In the genomic region with DNA sequence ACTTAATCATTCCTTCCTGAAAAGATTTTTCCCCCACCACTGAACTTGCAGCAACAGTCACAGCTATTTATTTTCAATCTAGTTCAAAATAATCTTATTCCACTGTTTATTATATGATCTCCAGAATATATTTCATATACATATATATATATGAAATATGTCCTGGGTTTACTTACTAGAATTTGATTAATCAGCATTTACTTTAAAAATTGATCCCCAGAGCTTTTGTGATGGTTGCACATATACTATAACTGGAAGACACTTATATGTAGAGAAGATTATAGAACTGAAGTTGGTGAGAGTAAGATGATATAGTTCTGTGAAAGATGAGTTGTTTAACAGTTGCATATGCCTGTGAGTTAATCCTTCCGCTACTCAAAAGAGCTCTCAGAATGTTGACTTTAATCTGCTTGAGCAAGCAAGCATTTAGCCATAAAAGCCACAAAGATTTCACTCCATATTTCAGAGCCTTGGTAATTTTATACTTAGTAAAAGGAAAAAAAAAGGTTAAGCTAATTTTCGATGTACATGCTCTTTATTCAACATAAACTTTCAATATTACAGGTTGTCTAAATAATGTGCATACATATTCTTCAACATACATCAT, we compare ENCODE assay signal across 23 cellular contexts.
DNase-seq lines count a peak whose midpoint lies in the region; ATAC-seq and TF ChIP-seq lines count a peak whose summit lies in the region.
"Had no signal": no experiment of that assay in that cellular context is flagged by ENCODE, and none has a peak within 500 bp of the region (broad histone marks: within the 10 kb centered on the region; RNA-seq: fewer than 3 reads in every experiment).

No MANE protein-coding gene starts in this region.

- peak; percentile 86 for ATAC-seq in HG03432 (IDR thresholded peaks at IDR 0.05; ENCODE audit: unreplicated experiment)
- ATAC-seq in HG03025 (IDR thresholded peaks at IDR 0.05; ENCODE audit: low FRiP score, unreplicated experiment): no peak
- no peak for ATAC-seq in Right ventricle myocardium inferior
- ATAC-seq: activated CD8-positive, alpha-beta T cell treated with anti-CD3 and anti-CD28 coated beads, Interleukin-2, amount 10 ng/mL, durations not matched to agents 7 days and 5 days; activated T-cell treated with anti-CD3 and anti-CD28 coated beads, Interleukin-2, amount 50 U/mL, for 4 hours; effector memory CD8-positive, alpha-beta T cell; left lobe of liver; natural killer cell; SK-N-SH treated with all-trans-retinoic acid at 6 μM for 48 hours had no signal

- H3K9me3 Mint-ChIP-seq in chondrocyte (ENCODE audit: low read depth): no peaks in the 10 kb centered on the region

- TF ChIP-seq CTCF in foreskin fibroblast (IDR thresholded peaks at IDR 0.05; ENCODE audit: low read depth, low read length) (no peak), chondrocyte (IDR thresholded peaks at IDR 0.05) (no peak)

- H3K36me3 ChIP-seq in adipocyte (ENCODE audit: control insufficient read depth, insufficient read depth, low read length, severe bottlenecking): no peaks in the 10 kb centered on the region
- H3K36me3 ChIP-seq: tibial nerve had no signal

- no peak overlapping the region for H3K4me3 Mint-ChIP-seq in chondrocyte (ENCODE audit: unreplicated experiment)
- H3K4me3 Mint-ChIP-seq: activated CD8-positive, alpha-beta T cell treated with anti-CD3 and anti-CD28 coated beads, Interleukin-2, amount 10 ng/mL, durations not matched to agents 7 days and 5 days; activated naive CD4-positive, alpha-beta T cell treated with anti-CD3 and anti-CD28 coated beads for 36 hours; activated T-cell treated with anti-CD3 and anti-CD28 coated beads, Interleukin-2, amount 50 U/mL, for 4 hours; CD4-positive, CD25-positive, alpha-beta regulatory T cell; effector memory CD8-positive, alpha-beta T cell; natural killer cell; stimulated activated naive CD8-positive, alpha-beta T cell treated with anti-CD3 and anti-CD28 coated beads, Interleukin-15, Interleukin-2, amounts not matched to agents 100 ng/mL and 50 ng/mL, for 24 hours had no signal

- no peaks in the 10 kb centered on the region for H3K4me1 Mint-ChIP-seq in chondrocyte (ENCODE audit: low read depth)
- H3K4me1 Mint-ChIP-seq: CD4-positive, CD25-positive, alpha-beta regulatory T cell; natural killer cell had no signal

- H3K27me3 ChIP-seq in adipocyte (replicated peaks; ENCODE audit: control insufficient read depth, insufficient read depth, low read length): no peaks in the 10 kb centered on the region
- H3K27me3 ChIP-seq: tibial nerve had no signal

- DNase-seq in Caki2 (ENCODE audit: low read depth): peak; percentile 58
- DNase-seq in adipocyte (ENCODE audit: low read depth): peak; percentile 0
- DNase-seq in kidney glomerular epithelial cell (lab: John Stamatoyannopoulos, UW): peak; percentile 87
- DNase-seq in Right ventricle myocardium inferior (ENCODE audit: missing footprints): no peak
- DNase-seq in foreskin fibroblast: no peak
- no peak for DNase-seq in chondrocyte (ENCODE audit: low spot score)
- DNase-seq: activated CD8-positive, alpha-beta T cell treated with anti-CD3 and anti-CD28 coated beads, Interleukin-2, amount 10 ng/mL, durations not matched to agents 7 days and 5 days; activated naive CD4-positive, alpha-beta T cell treated with anti-CD3 and anti-CD28 coated beads for 36 hours; activated T-cell treated with anti-CD3 and anti-CD28 coated beads, Interleukin-2, amount 50 U/mL, for 4 hours; aorta; CD4-positive, CD25-positive, alpha-beta regulatory T cell; effector memory CD8-positive, alpha-beta T cell; natural killer cell; NCI-H1694; NCI-H446; posterior cingulate gyrus; stimulated activated CD4-positive, alpha-beta T cell treated with anti-CD3 and anti-CD28 coated beads, Interleukin-4, amount 100 ng/mL, for 24 hours had no signal

- H3K9me3 ChIP-seq in adipocyte (ENCODE audit: control insufficient read depth, low read length): no peaks in the 10 kb centered on the region

- no peaks in the 10 kb centered on the region for H3K36me3 Mint-ChIP-seq in chondrocyte (ENCODE audit: low read depth)
- H3K36me3 Mint-ChIP-seq: CD4-positive, CD25-positive, alpha-beta regulatory T cell; natural killer cell had no signal

- H3K27me3 Mint-ChIP-seq in chondrocyte (ENCODE audit: low read depth): peaks cover 3% of the 10 kb centered on the region
- H3K27me3 Mint-ChIP-seq: CD4-positive, CD25-positive, alpha-beta regulatory T cell; effector memory CD8-positive, alpha-beta T cell; stimulated activated naive CD8-positive, alpha-beta T cell treated with anti-CD3 and anti-CD28 coated beads, Interleukin-15, Interleukin-2, amounts not matched to agents 100 ng/mL and 50 ng/mL, for 24 hours had no signal

- H3K4me1 ChIP-seq in adipocyte (ENCODE audit: control insufficient read depth, insufficient read depth, low read length): no peaks in the 10 kb centered on the region
- H3K4me1 ChIP-seq: tibial nerve had no signal

- in situ Hi-C loops in Caki2 (cut with HindIII; ENCODE audit: low pct_unique_long_range_greater_than_20kb, low sequenced_read_pairs): no loop called here

- no peak overlapping the region for H3K9ac ChIP-seq in adipocyte (ENCODE audit: low read length)

- no peak overlapping the region for H3K4me3 ChIP-seq in adipocyte (ENCODE audit: low read length)
- H3K4me3 ChIP-seq in foreskin fibroblast (ENCODE audit: low read depth in 1 of 2, low read length in 2 of 2): no peak overlapping the region
- H3K4me3 ChIP-seq: tibial nerve had no signal

- intact Hi-C loops in Right ventricle myocardium inferior (cut with DNase I): no loop called here

- no peak overlapping the region for H3K27ac Mint-ChIP-seq in chondrocyte (ENCODE audit: unreplicated experiment)
- H3K27ac Mint-ChIP-seq: activated CD8-positive, alpha-beta T cell treated with anti-CD3 and anti-CD28 coated beads, Interleukin-2, amount 10 ng/mL, durations not matched to agents 7 days and 5 days; activated naive CD4-positive, alpha-beta T cell treated with anti-CD3 and anti-CD28 coated beads for 36 hours; CD4-positive, CD25-positive, alpha-beta regulatory T cell; effector memory CD8-positive, alpha-beta T cell; natural killer cell; stimulated activated naive CD8-positive, alpha-beta T cell treated with anti-CD3 and anti-CD28 coated beads, Interleukin-15, Interleukin-2, amounts not matched to agents 100 ng/mL and 50 ng/mL, for 24 hours had no signal

Comparison
In these comparisons a context has a peak if more than half of its experiments do, and no peak if none do; other contexts are left out.
1. DNase-seq: peak in Caki2 (single experiment), adipocyte (single experiment) and kidney glomerular epithelial cell (single experiment); none in Right ventricle myocardium inferior (single experiment), foreskin fibroblast (0 of 2) and chondrocyte (single experiment).